Comparison of ENCODE assay signal across 28 cellular contexts in genomic region chr12:40344312-40344711, GRCh38.
"Had no signal": no experiment of that assay in that cellular context is flagged by ENCODE, and none has a peak within 500 bp of the region (broad histone marks: within the 10 kb centered on the region; RNA-seq: fewer than 3 reads in every experiment).

No MANE protein-coding gene starts in this region.

- DNase-seq: effector CD8-positive, alpha-beta T cell; endodermal cell; foreskin fibroblast; gastrocnemius medialis; head of caudate nucleus; kidney; mesenchymal stem cell; midbrain; naive thymus-derived CD4-positive, alpha-beta T cell; nucleus accumbens; stimulated activated CD4-positive, alpha-beta T cell treated with anti-CD3 and anti-CD28 coated beads, Interleukin-12 subunit alpha, Interleukin-12 subunit beta, amount 100 ng/mL, for 4 hours; stimulated activated CD4-positive, alpha-beta T cell treated with anti-CD3 and anti-CD28 coated beads, Interleukin-1b, Interleukin-23, amount 100 ng/mL, for 48 hours; stimulated activated CD4-positive, alpha-beta T cell treated with anti-CD3 and anti-CD28 coated beads, Interleukin-4, amount 100 ng/mL, for 1 hour; stimulated activated CD8-positive, alpha-beta memory T cell treated with anti-CD3 and anti-CD28 coated beads, Interleukin-4, amount 100 ng/mL, for 48 hours; stimulated activated naive CD4-positive, alpha-beta T cell; stimulated activated naive CD8-positive, alpha-beta T cell treated with anti-CD3 and anti-CD28 coated beads, Interleukin-15, amount 100 ng/mL, for 72 hours; transverse colon; upper lobe of right lung; uterus had no signal

- H3K9me3 ChIP-seq: gastrocnemius medialis, prostate gland, right atrium auricular region, suprapubic skin, transverse colon, upper lobe of right lung, uterus had no signal

- H3K4me3 ChIP-seq: gastrocnemius medialis, lung, prostate gland, right atrium auricular region, smooth muscle cell, suprapubic skin, transverse colon, upper lobe of right lung, uterus had no signal

- FAIRE-seq: kidney had no signal

- H3K4me2 ChIP-seq: smooth muscle cell had no signal

- ATAC-seq: esophagus mucosa; gastrocnemius medialis; left lobe of liver; naive thymus-derived CD4-positive, alpha-beta T cell; sciatic nerve; stimulated activated naive CD8-positive, alpha-beta T cell treated with anti-CD3 and anti-CD28 coated beads, Interleukin-15, amount 100 ng/mL, for 72 hours; upper lobe of right lung had no signal

- H3K4me1 ChIP-seq: gastrocnemius medialis, prostate gland, right atrium auricular region, suprapubic skin, transverse colon, upper lobe of right lung, uterus had no signal

- H3K27me3 ChIP-seq: gastrocnemius medialis, right atrium auricular region, suprapubic skin, transverse colon, upper lobe of right lung, uterus had no signal

- H3K36me3 ChIP-seq: prostate gland, right atrium auricular region, suprapubic skin, transverse colon, uterus had no signal

- H3K27ac ChIP-seq: epithelial cell of prostate, gastrocnemius medialis, prostate gland, right atrium auricular region, suprapubic skin, transverse colon, upper lobe of right lung, uterus had no signal
